Comparison of ENCODE assay signal across 26 cellular contexts in genomic region chr17:18071751-18072150, GRCh38.
"Had no signal": no experiment of that assay in that cellular context is flagged by ENCODE, and none has a peak within 500 bp of the region (broad histone marks: within the 10 kb centered on the region; RNA-seq: fewer than 3 reads in every experiment).

No MANE protein-coding gene starts in this region.

- H3K27ac Mint-ChIP-seq: activated B cell treated with CpG ODN at 0.5 μM for 24 hours; activated CD4-positive, alpha-beta T cell treated with anti-CD3 and anti-CD28 coated beads, Interleukin-2, amount 10 ng/mL, durations not matched to agents 24 days and 14 days; activated CD8-positive, alpha-beta T cell treated with anti-CD3 and anti-CD28 coated beads for 36 hours; activated naive CD8-positive, alpha-beta T cell; activated T-helper 2 cell treated with anti-CD3 and anti-CD28 coated beads, Interferon-gamma antibody, Interleukin-2, Interleukin-4, amounts not matched to agents 10 μg/mL and 5 μg/mL and 100 μg/mL, durations not matched to agents 14 hours and 24 hours and 36 hours; stimulated activated naive B cell treated with anti-CD40 and anti-IgM and Interleukin-4, amounts not matched to agents 10 μg/mL and 1 μg/mL and 100 μg/mL, for 72 hours; T-helper 1 cell treated with Interleukin-12 subunit alpha and Interleukin-12 subunit beta and Interleukin-4 antibody, amounts not matched to agents 30 μg/mL and 1 μg/mL, for 36 hours had no signal

- H2AFZ ChIP-seq: hepatocyte had no signal

- H3K27ac ChIP-seq: breast epithelium, colonic mucosa, dorsolateral prefrontal cortex, hepatocyte, left lung, transverse colon had no signal

- H3K4me1 ChIP-seq: breast epithelium, colonic mucosa, left lung, uterus had no signal

- H3K27me3 ChIP-seq: breast epithelium, colonic mucosa, dorsolateral prefrontal cortex, hepatocyte, left lung, uterus had no signal

- H3K4me3 ChIP-seq: breast epithelium, colonic mucosa, hepatocyte, left lung, lung, smooth muscle cell, transverse colon, uterus had no signal

- H3K36me3 Mint-ChIP-seq: activated naive CD8-positive, alpha-beta T cell had no signal

- H3K36me3 ChIP-seq: breast epithelium, colonic mucosa, transverse colon, uterus had no signal

- H3K9me3 Mint-ChIP-seq: activated B cell treated with CpG ODN at 0.5 μM for 24 hours; activated CD4-positive, alpha-beta T cell treated with anti-CD3 and anti-CD28 coated beads, Interleukin-2, amount 10 ng/mL, durations not matched to agents 24 days and 14 days; activated CD8-positive, alpha-beta T cell treated with anti-CD3 and anti-CD28 coated beads for 36 hours; activated T-helper 2 cell treated with anti-CD3 and anti-CD28 coated beads, Interferon-gamma antibody, Interleukin-2, Interleukin-4, amounts not matched to agents 10 μg/mL and 5 μg/mL and 100 μg/mL, durations not matched to agents 14 hours and 24 hours and 36 hours; central memory CD8-positive, alpha-beta T cell; effector memory CD8-positive, alpha-beta T cell; stimulated activated naive B cell treated with anti-CD40 and anti-IgM and Interleukin-4, amounts not matched to agents 10 μg/mL and 1 μg/mL and 100 μg/mL, for 72 hours; T-helper 1 cell treated with Interleukin-12 subunit alpha and Interleukin-12 subunit beta and Interleukin-4 antibody, amounts not matched to agents 30 μg/mL and 1 μg/mL, for 36 hours had no signal

- FAIRE-seq: endothelial cell of umbilical vein, frontal cortex had no signal

- H3K4me2 ChIP-seq: hepatocyte had no signal

- H3K4me3 Mint-ChIP-seq: activated B cell treated with CpG ODN at 0.5 μM for 24 hours; activated CD4-positive, alpha-beta T cell treated with anti-CD3 and anti-CD28 coated beads, Interleukin-2, amount 10 ng/mL, durations not matched to agents 24 days and 14 days; activated CD8-positive, alpha-beta T cell treated with anti-CD3 and anti-CD28 coated beads for 36 hours; activated naive CD8-positive, alpha-beta T cell; central memory CD8-positive, alpha-beta T cell; effector memory CD8-positive, alpha-beta T cell; stimulated activated naive B cell treated with anti-CD40 and anti-IgM and Interleukin-4, amounts not matched to agents 10 μg/mL and 1 μg/mL and 100 μg/mL, for 72 hours; T-helper 1 cell treated with Interleukin-12 subunit alpha and Interleukin-12 subunit beta and Interleukin-4 antibody, amounts not matched to agents 30 μg/mL and 1 μg/mL, for 36 hours had no signal

- H3K4me1 Mint-ChIP-seq: activated B cell treated with CpG ODN at 0.5 μM for 24 hours had no signal

- DNase-seq: activated B cell treated with CpG ODN at 0.5 μM for 24 hours; activated CD4-positive, alpha-beta T cell treated with anti-CD3 and anti-CD28 coated beads, Interleukin-2, amount 10 ng/mL, durations not matched to agents 24 days and 14 days; activated CD8-positive, alpha-beta T cell treated with anti-CD3 and anti-CD28 coated beads for 36 hours; activated naive CD4-positive, alpha-beta T cell; colonic mucosa; effector memory CD8-positive, alpha-beta T cell; glutamatergic neuron; left lung; midbrain; stimulated activated CD4-positive, alpha-beta T cell treated with anti-CD3 and anti-CD28 coated beads, Interleukin-15, amount 100 ng/mL, for 24 hours; stimulated activated naive B cell treated with anti-CD40 and anti-IgM and Interleukin-4, amounts not matched to agents 10 μg/mL and 1 μg/mL and 100 μg/mL, for 72 hours; T1000; transverse colon; uterus had no signal

- H3K27me3 Mint-ChIP-seq: activated CD8-positive, alpha-beta T cell treated with anti-CD3 and anti-CD28 coated beads for 36 hours; activated naive CD8-positive, alpha-beta T cell had no signal

- H3K9me3 ChIP-seq: breast epithelium, colonic mucosa, left lung, transverse colon, uterus had no signal

- ATAC-seq: esophagus mucosa; stimulated activated naive B cell treated with anti-CD40 and anti-IgM and Interleukin-4, amounts not matched to agents 10 μg/mL and 1 μg/mL and 100 μg/mL, for 72 hours had no signal
